1 cellular context compared by ENCODE assay signal in genomic region chr19:47110521-47111080, GRCh38.
A peak's percentile ranks its signal among the peaks of the same experiment; 100 is the strongest.
TF ChIP-seq lines count a peak whose summit lies in the region.

No MANE protein-coding gene starts in this region.

TF ChIP-seq in HepG2, 621 proteins besides CTCF, POLR2A, EP300 and RAD21 (continued from another document and continues in another):
- TF ChIP-seq, protein P1, sequence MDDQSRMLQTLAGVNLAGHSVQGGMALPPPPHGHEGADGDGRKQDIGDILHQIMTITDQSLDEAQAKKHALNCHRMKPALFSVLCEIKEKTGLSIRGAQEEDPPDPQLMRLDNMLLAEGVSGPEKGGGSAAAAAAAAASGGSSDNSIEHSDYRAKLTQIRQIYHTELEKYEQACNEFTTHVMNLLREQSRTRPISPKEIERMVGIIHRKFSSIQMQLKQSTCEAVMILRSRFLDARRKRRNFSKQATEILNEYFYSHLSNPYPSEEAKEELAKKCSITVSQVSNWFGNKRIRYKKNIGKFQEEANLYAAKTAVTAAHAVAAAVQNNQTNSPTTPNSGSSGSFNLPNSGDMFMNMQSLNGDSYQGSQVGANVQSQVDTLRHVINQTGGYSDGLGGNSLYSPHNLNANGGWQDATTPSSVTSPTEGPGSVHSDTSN (CRISPR knock-in tag; IDR thresholded peaks at IDR 0.05; ENCODE audit: borderline replicate concordance) = no peak
- TF ChIP-seq NR1H2 (CRISPR knock-in tag; IDR thresholded peaks at IDR 0.05; ENCODE audit: borderline replicate concordance, low read depth) (no peak), KDM3A (CRISPR knock-in tag; IDR thresholded peaks at IDR 0.05; ENCODE audit: low read depth) (no peak), ELF4 (CRISPR knock-in tag; IDR thresholded peaks at IDR 0.05; ENCODE audit: borderline replicate concordance) (peak; percentile 41; the same call in 1 of the 2 replicates), SAP130 (CRISPR knock-in tag; IDR thresholded peaks at IDR 0.05; ENCODE audit: low read depth) (peak; percentile 41), PRDM10 (CRISPR knock-in tag; IDR thresholded peaks at IDR 0.05; ENCODE audit: low read depth) (no peak), DNMT3B (CRISPR knock-in tag; conservative IDR thresholded peaks at IDR 0.05) (0 out of 2 replicates have a peak, but pooled peaks have one; percentile 22), ZBTB7B (CRISPR knock-in tag; IDR thresholded peaks at IDR 0.05) (peak; percentile 19), ATF7 (IDR thresholded peaks at IDR 0.05) (no peak), ATF7 (CRISPR knock-in tag; IDR thresholded peaks at IDR 0.05) (no peak), SMYD3 (CRISPR knock-in tag; IDR thresholded peaks at IDR 0.05) (no peak), HMGXB4 (CRISPR knock-in tag; IDR thresholded peaks at IDR 0.05; ENCODE audit: borderline replicate concordance in 1 of 2, low read depth in 1 of 2) (no peak), ZNF225 (CRISPR knock-in tag; IDR thresholded peaks at IDR 0.05) (no peak), KAT8 (CRISPR knock-in tag; IDR thresholded peaks at IDR 0.05) (no peak), HMGA1 (CRISPR knock-in tag; conservative IDR thresholded peaks at IDR 0.05) (no peak), ZNF746 (CRISPR knock-in tag; IDR thresholded peaks at IDR 0.05) (no peak), ZNF879 (CRISPR knock-in tag; IDR thresholded peaks at IDR 0.05) (no peak), PTBP1 (IDR thresholded peaks at IDR 0.05; ENCODE audit: low read depth, low read length, poor library complexity, severe bottlenecking) (no peak), ZNF451 (CRISPR knock-in tag; IDR thresholded peaks at IDR 0.05) (no peak), ZNF709 (CRISPR knock-in tag; IDR thresholded peaks at IDR 0.05) (no peak), ZFP36 (IDR thresholded peaks at IDR 0.05; ENCODE audit: borderline replicate concordance, low read depth, low read length, partially characterized antibody) (no peak), HIC2 (CRISPR knock-in tag; IDR thresholded peaks at IDR 0.05; ENCODE audit: low read depth) (no peak), ZNF598 (CRISPR knock-in tag; IDR thresholded peaks at IDR 0.05; ENCODE audit: borderline replicate concordance) (no peak), BATF2 (CRISPR knock-in tag; IDR thresholded peaks at IDR 0.05) (no peak), CEBPG (CRISPR knock-in tag; IDR thresholded peaks at IDR 0.05) (no peak), ZNF460 (CRISPR knock-in tag; IDR thresholded peaks at IDR 0.05; ENCODE audit: borderline replicate concordance) (no peak), ZNF788 (CRISPR knock-in tag; IDR thresholded peaks at IDR 0.05; ENCODE audit: borderline replicate concordance) (no peak), ZNF282 (IDR thresholded peaks at IDR 0.05; ENCODE audit: partially characterized antibody) (no peak), TFDP2 (CRISPR knock-in tag; IDR thresholded peaks at IDR 0.05) (no peak), ZBTB38 (CRISPR knock-in tag; IDR thresholded peaks at IDR 0.05) (no peak), ISL2 (CRISPR knock-in tag; IDR thresholded peaks at IDR 0.05) (0 out of 2 replicates have a peak, but pooled peaks have one; percentile 18), ZNF329 (CRISPR knock-in tag; IDR thresholded peaks at IDR 0.05; ENCODE audit: low read depth) (no peak), ZC3H4 (CRISPR knock-in tag; IDR thresholded peaks at IDR 0.05; ENCODE audit: borderline replicate concordance) (no peak)
- TF ChIP-seq, protein P2, sequence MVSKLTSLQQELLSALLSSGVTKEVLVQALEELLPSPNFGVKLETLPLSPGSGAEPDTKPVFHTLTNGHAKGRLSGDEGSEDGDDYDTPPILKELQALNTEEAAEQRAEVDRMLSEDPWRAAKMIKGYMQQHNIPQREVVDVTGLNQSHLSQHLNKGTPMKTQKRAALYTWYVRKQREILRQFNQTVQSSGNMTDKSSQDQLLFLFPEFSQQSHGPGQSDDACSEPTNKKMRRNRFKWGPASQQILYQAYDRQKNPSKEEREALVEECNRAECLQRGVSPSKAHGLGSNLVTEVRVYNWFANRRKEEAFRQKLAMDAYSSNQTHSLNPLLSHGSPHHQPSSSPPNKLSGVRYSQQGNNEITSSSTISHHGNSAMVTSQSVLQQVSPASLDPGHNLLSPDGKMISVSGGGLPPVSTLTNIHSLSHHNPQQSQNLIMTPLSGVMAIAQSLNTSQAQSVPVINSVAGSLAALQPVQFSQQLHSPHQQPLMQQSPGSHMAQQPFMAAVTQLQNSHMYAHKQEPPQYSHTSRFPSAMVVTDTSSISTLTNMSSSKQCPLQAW (CRISPR knock-in tag; IDR thresholded peaks at IDR 0.05) = no peak
- TF ChIP-seq, protein P3, sequence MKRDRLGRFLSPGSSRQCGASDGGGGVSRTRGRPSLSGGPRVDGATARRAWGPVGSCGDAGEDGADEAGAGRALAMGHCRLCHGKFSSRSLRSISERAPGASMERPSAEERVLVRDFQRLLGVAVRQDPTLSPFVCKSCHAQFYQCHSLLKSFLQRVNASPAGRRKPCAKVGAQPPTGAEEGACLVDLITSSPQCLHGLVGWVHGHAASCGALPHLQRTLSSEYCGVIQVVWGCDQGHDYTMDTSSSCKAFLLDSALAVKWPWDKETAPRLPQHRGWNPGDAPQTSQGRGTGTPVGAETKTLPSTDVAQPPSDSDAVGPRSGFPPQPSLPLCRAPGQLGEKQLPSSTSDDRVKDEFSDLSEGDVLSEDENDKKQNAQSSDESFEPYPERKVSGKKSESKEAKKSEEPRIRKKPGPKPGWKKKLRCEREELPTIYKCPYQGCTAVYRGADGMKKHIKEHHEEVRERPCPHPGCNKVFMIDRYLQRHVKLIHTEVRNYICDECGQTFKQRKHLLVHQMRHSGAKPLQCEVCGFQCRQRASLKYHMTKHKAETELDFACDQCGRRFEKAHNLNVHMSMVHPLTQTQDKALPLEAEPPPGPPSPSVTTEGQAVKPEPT (CRISPR knock-in tag; IDR thresholded peaks at IDR 0.05; ENCODE audit: low read depth) = no peak
- TF ChIP-seq, protein P4, sequence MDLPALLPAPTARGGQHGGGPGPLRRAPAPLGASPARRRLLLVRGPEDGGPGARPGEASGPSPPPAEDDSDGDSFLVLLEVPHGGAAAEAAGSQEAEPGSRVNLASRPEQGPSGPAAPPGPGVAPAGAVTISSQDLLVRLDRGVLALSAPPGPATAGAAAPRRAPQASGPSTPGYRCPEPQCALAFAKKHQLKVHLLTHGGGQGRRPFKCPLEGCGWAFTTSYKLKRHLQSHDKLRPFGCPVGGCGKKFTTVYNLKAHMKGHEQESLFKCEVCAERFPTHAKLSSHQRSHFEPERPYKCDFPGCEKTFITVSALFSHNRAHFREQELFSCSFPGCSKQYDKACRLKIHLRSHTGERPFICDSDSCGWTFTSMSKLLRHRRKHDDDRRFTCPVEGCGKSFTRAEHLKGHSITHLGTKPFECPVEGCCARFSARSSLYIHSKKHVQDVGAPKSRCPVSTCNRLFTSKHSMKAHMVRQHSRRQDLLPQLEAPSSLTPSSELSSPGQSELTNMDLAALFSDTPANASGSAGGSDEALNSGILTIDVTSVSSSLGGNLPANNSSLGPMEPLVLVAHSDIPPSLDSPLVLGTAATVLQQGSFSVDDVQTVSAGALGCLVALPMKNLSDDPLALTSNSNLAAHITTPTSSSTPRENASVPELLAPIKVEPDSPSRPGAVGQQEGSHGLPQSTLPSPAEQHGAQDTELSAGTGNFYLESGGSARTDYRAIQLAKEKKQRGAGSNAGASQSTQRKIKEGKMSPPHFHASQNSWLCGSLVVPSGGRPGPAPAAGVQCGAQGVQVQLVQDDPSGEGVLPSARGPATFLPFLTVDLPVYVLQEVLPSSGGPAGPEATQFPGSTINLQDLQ (CRISPR knock-in tag; IDR thresholded peaks at IDR 0.05) = no peak
- TF ChIP-seq, protein P5, sequence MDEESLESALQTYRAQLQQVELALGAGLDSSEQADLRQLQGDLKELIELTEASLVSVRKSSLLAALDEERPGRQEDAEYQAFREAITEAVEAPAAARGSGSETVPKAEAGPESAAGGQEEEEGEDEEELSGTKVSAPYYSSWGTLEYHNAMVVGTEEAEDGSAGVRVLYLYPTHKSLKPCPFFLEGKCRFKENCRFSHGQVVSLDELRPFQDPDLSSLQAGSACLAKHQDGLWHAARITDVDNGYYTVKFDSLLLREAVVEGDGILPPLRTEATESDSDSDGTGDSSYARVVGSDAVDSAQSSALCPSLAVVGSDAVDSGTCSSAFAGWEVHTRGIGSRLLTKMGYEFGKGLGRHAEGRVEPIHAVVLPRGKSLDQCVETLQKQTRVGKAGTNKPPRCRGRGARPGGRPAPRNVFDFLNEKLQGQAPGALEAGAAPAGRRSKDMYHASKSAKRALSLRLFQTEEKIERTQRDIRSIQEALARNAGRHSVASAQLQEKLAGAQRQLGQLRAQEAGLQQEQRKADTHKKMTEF (CRISPR knock-in tag; IDR thresholded peaks at IDR 0.05) = no peak
- TF ChIP-seq, protein P6, sequence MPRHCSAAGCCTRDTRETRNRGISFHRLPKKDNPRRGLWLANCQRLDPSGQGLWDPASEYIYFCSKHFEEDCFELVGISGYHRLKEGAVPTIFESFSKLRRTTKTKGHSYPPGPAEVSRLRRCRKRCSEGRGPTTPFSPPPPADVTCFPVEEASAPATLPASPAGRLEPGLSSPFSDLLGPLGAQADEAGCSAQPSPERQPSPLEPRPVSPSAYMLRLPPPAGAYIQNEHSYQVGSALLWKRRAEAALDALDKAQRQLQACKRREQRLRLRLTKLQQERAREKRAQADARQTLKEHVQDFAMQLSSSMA (CRISPR knock-in tag; IDR thresholded peaks at IDR 0.05) = no peak
- TF ChIP-seq, protein P7, sequence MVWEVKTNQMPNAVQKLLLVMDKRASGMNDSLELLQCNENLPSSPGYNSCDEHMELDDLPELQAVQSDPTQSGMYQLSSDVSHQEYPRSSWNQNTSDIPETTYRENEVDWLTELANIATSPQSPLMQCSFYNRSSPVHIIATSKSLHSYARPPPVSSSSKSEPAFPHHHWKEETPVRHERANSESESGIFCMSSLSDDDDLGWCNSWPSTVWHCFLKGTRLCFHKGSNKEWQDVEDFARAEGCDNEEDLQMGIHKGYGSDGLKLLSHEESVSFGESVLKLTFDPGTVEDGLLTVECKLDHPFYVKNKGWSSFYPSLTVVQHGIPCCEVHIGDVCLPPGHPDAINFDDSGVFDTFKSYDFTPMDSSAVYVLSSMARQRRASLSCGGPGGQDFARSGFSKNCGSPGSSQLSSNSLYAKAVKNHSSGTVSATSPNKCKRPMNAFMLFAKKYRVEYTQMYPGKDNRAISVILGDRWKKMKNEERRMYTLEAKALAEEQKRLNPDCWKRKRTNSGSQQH (CRISPR knock-in tag; IDR thresholded peaks at IDR 0.05; ENCODE audit: low read depth) = no peak
